2 cellular contexts compared by ENCODE assay signal in the genomic region with DNA sequence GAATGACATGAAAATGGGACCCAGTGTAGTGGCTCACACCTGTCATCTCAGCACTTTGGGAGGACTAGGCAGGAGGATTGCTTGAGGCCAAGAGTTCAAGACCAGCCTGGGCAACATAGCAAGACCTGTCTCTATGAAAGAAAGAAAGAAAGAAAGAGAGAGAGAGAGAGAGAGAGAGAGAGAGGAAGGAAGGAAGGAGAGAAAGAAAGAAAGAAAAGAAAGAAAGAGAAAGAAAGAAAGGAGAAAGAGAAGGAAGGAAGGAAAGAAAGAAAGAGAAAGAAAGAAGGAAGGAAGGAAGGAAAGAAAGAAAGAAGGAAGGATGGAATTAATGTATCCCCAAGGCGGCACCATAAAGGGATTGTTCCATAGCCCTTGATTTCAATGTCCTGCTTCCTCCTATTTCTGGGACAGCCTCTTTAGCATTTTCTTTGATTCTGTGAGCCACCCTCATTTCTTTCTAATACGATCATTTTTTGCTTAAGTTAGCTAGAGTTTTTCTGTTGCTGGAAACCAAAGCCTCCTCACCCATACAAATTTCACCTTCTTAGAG.
A peak's percentile ranks its signal among the peaks of the same experiment; 100 is the strongest.
TF ChIP-seq lines count a peak whose summit lies in the region.

No MANE protein-coding gene starts in this region.

TF ChIP-seq in HEK293, 187 proteins besides CTCF, POLR2A, EP300 and RAD21:
- TF ChIP-seq ZNF366 (tag by site-specific recombination; conservative IDR thresholded peaks at IDR 0.05) = peak; percentile 94
- peak; percentile 57; the same call in 1 of the 2 replicates for TF ChIP-seq ZNF596 (tag by site-specific recombination; IDR thresholded peaks at IDR 0.05)

TF ChIP-seq in HepG2, 621 proteins besides CTCF, POLR2A, EP300 and RAD21:
- TF ChIP-seq U2AF2 (IDR thresholded peaks at IDR 0.05; ENCODE audit: low read depth, low read length) = 0 out of 2 replicates have a peak, but pooled peaks have one; percentile 67
TF ChIP-seq in HepG2: peak in this region for 1; not testable (repeated sequence) for 620.
